In the genomic region with DNA sequence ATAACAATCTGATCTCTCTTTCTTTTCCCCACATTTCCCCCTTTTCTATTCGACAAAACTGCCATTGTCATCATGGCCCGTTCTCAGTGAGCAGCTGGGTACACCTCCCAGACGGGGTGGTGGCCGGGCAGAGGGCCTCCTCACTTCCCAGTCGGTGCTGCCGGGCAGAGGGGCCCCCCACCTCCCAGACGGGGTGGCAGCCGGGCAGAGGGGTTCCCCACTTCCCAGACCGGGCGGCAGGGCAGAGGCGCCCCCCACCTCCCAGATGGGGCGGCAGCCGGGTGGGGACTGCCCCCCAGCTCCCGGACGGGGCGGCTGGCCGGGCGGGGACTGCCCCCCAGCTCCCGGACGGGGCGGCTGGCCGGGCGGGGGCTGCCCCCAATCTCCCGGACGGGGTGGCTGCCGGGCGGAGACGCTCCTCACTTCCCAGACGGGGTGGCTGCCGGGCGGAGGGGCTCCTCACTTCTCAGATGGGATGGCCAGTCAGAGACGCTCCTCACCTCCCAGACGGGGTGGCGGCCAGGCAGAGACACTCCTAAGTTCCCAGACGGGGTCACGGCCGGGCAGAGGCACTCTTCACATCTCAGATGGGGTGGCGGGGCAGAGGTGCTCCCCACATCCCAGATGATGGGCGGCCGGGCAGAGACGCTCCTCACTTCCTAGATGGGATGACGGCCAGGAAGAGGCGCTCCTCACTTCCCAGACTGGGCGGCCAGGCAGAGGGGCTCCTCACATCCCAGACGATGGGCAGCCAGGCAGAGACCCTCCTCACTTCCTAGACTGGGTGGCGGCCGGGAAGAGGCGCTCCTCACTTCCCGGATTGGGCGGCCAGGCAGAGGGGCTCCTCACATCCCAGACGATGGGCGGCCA, we compare ENCODE assay signal across 2 cellular contexts. TPM values are rescaled to one million over a fixed set of nuclear protein-coding genes. Genes with fewer than 3 reads are reported as not detected.
"Had no signal": no experiment of that assay in that cellular context is flagged by ENCODE, and none has a peak within 500 bp of the region (broad histone marks: within the 10 kb centered on the region; RNA-seq: fewer than 3 reads in every experiment).

No MANE protein-coding gene starts in this region.

RNA-seq across cellular contexts. Expression of gene GNA14, which starts 54.6 kb away (rescaled TPM):
- total RNA-seq: OCI-LY7, SJCRH30 had no signal
